8 cellular contexts compared by ENCODE assay signal in genomic region chr21:33587792-33588484, GRCh38. TPM values are rescaled to one million over a fixed set of nuclear protein-coding genes. Genes with fewer than 3 reads are reported as not detected.
DNase-seq lines count a peak whose midpoint lies in the region; ATAC-seq and TF ChIP-seq lines count a peak whose summit lies in the region.

No MANE protein-coding gene starts in this region.

- H3K9me3 Mint-ChIP-seq in activated naive CD4-positive, alpha-beta T cell treated with anti-CD3 and anti-CD28 coated beads for 36 hours, result no peaks in the 10 kb centered on the region
- no peaks in the 10 kb centered on the region for H3K9me3 Mint-ChIP-seq in activated CD4-positive, alpha-beta memory T cell treated with anti-CD3 and anti-CD28 coated beads for 36 hours
- H3K9me3 Mint-ChIP-seq in neural crest cell, result no peaks in the 10 kb centered on the region

- 2% methylated on average over 55 to 57 of the region's 57 CpGs for WGBS in GM23248 (ENCODE audit: low coverage in 1 of 2, low lambda C conversion rate in 2 of 2, missing lambda C conversion rate in 2 of 2), 2 experiments

- intact Hi-C loops in activated naive CD4-positive, alpha-beta T cell treated with anti-CD3 and anti-CD28 coated beads for 36 hours (cut with micrococcal nuclease), result loop anchor here (1.0 to 5.0 kb wide), 5 partner anchors 45 to 386 kb away; partner anchors contain the start of genes CRYZL1, SON and TMEM50B
- intact Hi-C loops in activated CD4-positive, alpha-beta memory T cell treated with anti-CD3 and anti-CD28 coated beads for 36 hours (cut with micrococcal nuclease), result loop anchor here (1.0 to 5.0 kb wide), 4 partner anchors 46 to 111 kb away; partner anchors contain the start of genes CRYZL1, DNAJC28, GART and TMEM50B

- H3K27me3 ChIP-seq in GM23248 (replicated peaks; ENCODE audit: insufficient read depth), result no peaks in the 10 kb centered on the region
- no peaks in the 10 kb centered on the region for H3K27me3 ChIP-seq in KMS-11 (ENCODE audit: insufficient read depth, low read depth)
- no peaks in the 10 kb centered on the region for H3K27me3 ChIP-seq in foreskin keratinocyte

- in situ Hi-C loops in GM23248 (cut with MboI), result no loop called here

- H3K36me3 ChIP-seq in GM23248 (ENCODE audit: low read depth), result peaks cover 19% of the 10 kb centered on the region
- H3K36me3 ChIP-seq in KMS-11 (ENCODE audit: insufficient read depth), result peaks cover 5% of the 10 kb centered on the region; the same call in 1 of the 2 replicates

- H3K4me3 ChIP-seq in GM23248, result peak overlapping the region; percentile 83
- H3K4me3 ChIP-seq in KMS-11 (IDR thresholded peaks at IDR 0.05; ENCODE audit: insufficient read depth, low read depth, low read length), result peak overlapping the region; percentile 54

- peak overlapping the region; percentile 91 for H3K9ac ChIP-seq in GM23248
- peak overlapping the region; percentile 82 for H3K9ac ChIP-seq in KMS-11

- peaks cover 15% of the 10 kb centered on the region for H3K4me1 Mint-ChIP-seq in activated naive CD4-positive, alpha-beta T cell treated with anti-CD3 and anti-CD28 coated beads for 36 hours (ENCODE audit: low read depth)
- H3K4me1 Mint-ChIP-seq in activated CD4-positive, alpha-beta memory T cell treated with anti-CD3 and anti-CD28 coated beads for 36 hours (ENCODE audit: low read depth), result peaks cover 21% of the 10 kb centered on the region
- peaks cover 26% of the 10 kb centered on the region for H3K4me1 Mint-ChIP-seq in neural crest cell

- DNase-seq in activated naive CD4-positive, alpha-beta T cell treated with anti-CD3 and anti-CD28 coated beads for 36 hours, result peak; percentile 32
- no peak for DNase-seq in activated naive CD4-positive, alpha-beta T cell (lab: John Stamatoyannopoulos, UW)
- peak; percentile 64 for DNase-seq in GM23248
- peak; percentile 45 for DNase-seq in activated CD4-positive, alpha-beta memory T cell treated with anti-CD3 and anti-CD28 coated beads for 36 hours
- no peak for DNase-seq in foreskin keratinocyte
- no peak for DNase-seq in neural crest cell (ENCODE audit: low read depth, low spot score)
- no peak for DNase-seq in mesenteric fat pad (ENCODE audit: low spot score)

- peak overlapping the region; percentile 89 for H3K4me3 Mint-ChIP-seq in activated naive CD4-positive, alpha-beta T cell treated with anti-CD3 and anti-CD28 coated beads for 36 hours
- peak overlapping the region; percentile 86 for H3K4me3 Mint-ChIP-seq in activated CD4-positive, alpha-beta memory T cell treated with anti-CD3 and anti-CD28 coated beads for 36 hours
- H3K4me3 Mint-ChIP-seq in neural crest cell, result peak overlapping the region; percentile 95

- H3K27ac Mint-ChIP-seq in activated naive CD4-positive, alpha-beta T cell treated with anti-CD3 and anti-CD28 coated beads for 36 hours, result peak overlapping the region; percentile 77
- peak overlapping the region; percentile 56 for H3K27ac Mint-ChIP-seq in activated CD4-positive, alpha-beta memory T cell treated with anti-CD3 and anti-CD28 coated beads for 36 hours
- H3K27ac Mint-ChIP-seq in neural crest cell (ENCODE audit: unreplicated experiment), result peak overlapping the region; percentile 96

- CTCF ChIA-PET in activated naive CD4-positive, alpha-beta T cell treated with anti-CD3 and anti-CD28 coated beads for 36 hours (lab: Charles Lee), result interaction anchor here (0.7 to 2.5 kb wide), 7 partner anchors 13 to 596 kb away, joined by 3 to 25 read pairs (median 3); no protein-coding TSS in a partner anchor
- CTCF ChIA-PET in activated CD4-positive, alpha-beta memory T cell treated with anti-CD3 and anti-CD28 coated beads for 36 hours (lab: Charles Lee), result interaction anchor here (0.8 to 4.4 kb wide), 8 partner anchors 10 to 143 kb away, joined by 3 to 51 read pairs (median 3); partner anchors contain the start of gene TMEM50B

- ATAC-seq in foreskin keratinocyte, result peak; percentile 45

- H3K27me3 Mint-ChIP-seq in activated naive CD4-positive, alpha-beta T cell treated with anti-CD3 and anti-CD28 coated beads for 36 hours (ENCODE audit: low read depth), result no peaks in the 10 kb centered on the region
- no peaks in the 10 kb centered on the region for H3K27me3 Mint-ChIP-seq in activated CD4-positive, alpha-beta memory T cell treated with anti-CD3 and anti-CD28 coated beads for 36 hours
- H3K27me3 Mint-ChIP-seq in neural crest cell (ENCODE audit: low read depth), result no peaks in the 10 kb centered on the region

- POLR2A ChIA-PET in activated CD4-positive, alpha-beta memory T cell treated with anti-CD3 and anti-CD28 coated beads for 36 hours (lab: Charles Lee), result interaction anchor here (1.0 to 2.6 kb wide), 9 partner anchors 7 to 108 kb away, joined by 3 to 16 read pairs (median 4); partner anchors contain the start of genes GART, SON and TMEM50B

- H4K20me1 ChIP-seq in GM23248 (ENCODE audit: insufficient read depth), result no peaks in the 10 kb centered on the region
- no peaks in the 10 kb centered on the region for H4K20me1 ChIP-seq in KMS-11 (ENCODE audit: insufficient read depth)

- H3K9me3 ChIP-seq in GM23248 (ENCODE audit: low read depth), result no peaks in the 10 kb centered on the region

- H3K79me2 ChIP-seq in GM23248 (ENCODE audit: insufficient read depth), result peaks cover 41% of the 10 kb centered on the region
- H3K79me2 ChIP-seq in KMS-11 (ENCODE audit: insufficient read depth, low read depth), result peaks cover 30% of the 10 kb centered on the region; the same call in 1 of the 2 replicates

- peak overlapping the region; percentile 91 for H3K27ac ChIP-seq in GM23248
- H3K27ac ChIP-seq in KMS-11, result peak overlapping the region; percentile 48
- peak overlapping the region; percentile 87 for H3K27ac ChIP-seq in foreskin keratinocyte

- TF ChIP-seq CTCF in KMS-11 (conservative IDR thresholded peaks at IDR 0.05; ENCODE audit: low read depth, low read length) (no peak), foreskin keratinocyte (conservative IDR thresholded peaks at IDR 0.05) (no peak), neural crest cell (conservative IDR thresholded peaks at IDR 0.05) (peak; percentile 32)

- peaks cover 17% of the 10 kb centered on the region for H3K36me3 Mint-ChIP-seq in activated naive CD4-positive, alpha-beta T cell treated with anti-CD3 and anti-CD28 coated beads for 36 hours (ENCODE audit: low read depth)
- peaks cover 13% of the 10 kb centered on the region for H3K36me3 Mint-ChIP-seq in activated CD4-positive, alpha-beta memory T cell treated with anti-CD3 and anti-CD28 coated beads for 36 hours
- H3K36me3 Mint-ChIP-seq in neural crest cell (ENCODE audit: low read depth), result peaks cover 5% of the 10 kb centered on the region

- peaks cover 14% of the 10 kb centered on the region for H3K4me1 ChIP-seq in GM23248 (ENCODE audit: insufficient read depth)
- H3K4me1 ChIP-seq in KMS-11 (ENCODE audit: low read depth, poor library complexity, severe bottlenecking), result peaks cover 16% of the 10 kb centered on the region
- peaks cover 4% of the 10 kb centered on the region for H3K4me1 ChIP-seq in foreskin keratinocyte

- H3K9me2 ChIP-seq in GM23248 (ENCODE audit: insufficient read depth), result no peaks in the 10 kb centered on the region

- H3F3A ChIP-seq in GM23248 (ENCODE audit: insufficient read depth), result peaks cover 27% of the 10 kb centered on the region

- peak overlapping the region; percentile 90 for H3K4me2 ChIP-seq in GM23248 (ENCODE audit: unreplicated experiment)
- H3K4me2 ChIP-seq in KMS-11, result peak overlapping the region; percentile 86

- H2AFZ ChIP-seq in GM23248 (peak overlapping the region; percentile 79), KMS-11 (ENCODE audit: low read depth) (peak overlapping the region; percentile 75)

RNA-seq across cellular contexts. Expression of gene DONSON, which starts 0.5 kb away (rescaled TPM):
- 10 to 100 TPM; 35.6 to 42.4 TPM for total RNA-seq in activated naive CD4-positive, alpha-beta T cell treated with anti-CD3 and anti-CD28 coated beads for 36 hours
- total RNA-seq in GM23248 (2014; rRNA removed; shearing (Covaris generic)), result 13.2 and 18.2 TPM in 2 replicates
- polyA plus RNA-seq in GM23248 (2016; fragmentation: Nextera tagmentation; extraction: Ambion mirVana), result 14.1 and 16.8 TPM in 2 replicates
- 10 to 100 TPM; 38.2 to 39.0 TPM for total RNA-seq in activated CD4-positive, alpha-beta memory T cell treated with anti-CD3 and anti-CD28 coated beads for 36 hours
- 30.0 and 31.2 TPM in 2 replicates for total RNA-seq in foreskin keratinocyte
- 19.5 and 23.3 TPM in 2 replicates for polyA plus RNA-seq in foreskin keratinocyte
- 30.9 and 32.3 TPM in 2 replicates for total RNA-seq in neural crest cell
- total RNA-seq in mesenteric fat pad, result 5.7 TPM

RNA-seq across cellular contexts. Expression of gene SON, which starts 45.1 kb away (rescaled TPM):
- total RNA-seq in activated naive CD4-positive, alpha-beta T cell treated with anti-CD3 and anti-CD28 coated beads for 36 hours, result 100 to 1,000 TPM; 269 to 273 TPM
- total RNA-seq in GM23248 (2014; rRNA removed; shearing (Covaris generic)), result 106 and 109 TPM in 2 replicates
- polyA plus RNA-seq in GM23248 (2016; fragmentation: Nextera tagmentation; extraction: Ambion mirVana), result 303 and 336 TPM in 2 replicates
- 100 to 1,000 TPM; 270 to 279 TPM for total RNA-seq in activated CD4-positive, alpha-beta memory T cell treated with anti-CD3 and anti-CD28 coated beads for 36 hours
- total RNA-seq in foreskin keratinocyte, result 145 and 158 TPM in 2 replicates
- 96.8 and 98.1 TPM in 2 replicates for polyA plus RNA-seq in foreskin keratinocyte
- total RNA-seq in neural crest cell, result 367 and 395 TPM in 2 replicates
- total RNA-seq in mesenteric fat pad, result 258 TPM

RNA-seq across cellular contexts. Expression of gene GART, which starts 46.0 kb away (rescaled TPM):
- total RNA-seq in activated naive CD4-positive, alpha-beta T cell treated with anti-CD3 and anti-CD28 coated beads for 36 hours, result 100 to 1,000 TPM; 234 to 237 TPM
- total RNA-seq in GM23248 (2014; rRNA removed; shearing (Covaris generic)), result 52.1 and 54.6 TPM in 2 replicates
- 58.2 and 61.8 TPM in 2 replicates for polyA plus RNA-seq in GM23248 (2016; fragmentation: Nextera tagmentation; extraction: Ambion mirVana)
- total RNA-seq in activated CD4-positive, alpha-beta memory T cell treated with anti-CD3 and anti-CD28 coated beads for 36 hours, result 100 to 1,000 TPM; 210 to 214 TPM
- 122 and 131 TPM in 2 replicates for total RNA-seq in foreskin keratinocyte
- polyA plus RNA-seq in foreskin keratinocyte, result 45.3 and 55.6 TPM in 2 replicates
- total RNA-seq in neural crest cell, result 133 and 139 TPM in 2 replicates
- 99.0 TPM for total RNA-seq in mesenteric fat pad

RNA-seq across cellular contexts. Expression of gene CRYZL1, which starts 53.6 kb away (rescaled TPM):
- 10 to 100 TPM; 30.3 to 32.7 TPM for total RNA-seq in activated naive CD4-positive, alpha-beta T cell treated with anti-CD3 and anti-CD28 coated beads for 36 hours
- total RNA-seq in GM23248 (2014; rRNA removed; shearing (Covaris generic)), result 13.6 and 18.3 TPM in 2 replicates
- polyA plus RNA-seq in GM23248 (2016; fragmentation: Nextera tagmentation; extraction: Ambion mirVana) (35.7 and 37.4 TPM in 2 replicates), foreskin keratinocyte (18.7 and 19.9 TPM in 2 replicates)
- 10 to 100 TPM; 32.8 to 34.9 TPM for total RNA-seq in activated CD4-positive, alpha-beta memory T cell treated with anti-CD3 and anti-CD28 coated beads for 36 hours
- total RNA-seq in foreskin keratinocyte (15.5 and 17.2 TPM in 2 replicates), neural crest cell (51.9 and 55.8 TPM in 2 replicates), mesenteric fat pad (35.9 TPM)

RNA-seq across cellular contexts. Expression of gene ITSN1, which starts 54.4 kb away (rescaled TPM):
- 1 to 10 TPM; 2.2 to 2.6 TPM for total RNA-seq in activated naive CD4-positive, alpha-beta T cell treated with anti-CD3 and anti-CD28 coated beads for 36 hours
- total RNA-seq in GM23248 (2014; rRNA removed; shearing (Covaris generic)), result 35.5 and 43.4 TPM in 2 replicates
- polyA plus RNA-seq in GM23248 (2016; fragmentation: Nextera tagmentation; extraction: Ambion mirVana) (48.2 and 57.1 TPM in 2 replicates), foreskin keratinocyte (13.3 and 13.6 TPM in 2 replicates)
- 1 to 10 TPM; 3.2 to 4.5 TPM for total RNA-seq in activated CD4-positive, alpha-beta memory T cell treated with anti-CD3 and anti-CD28 coated beads for 36 hours
- total RNA-seq in foreskin keratinocyte (37.7 and 38.0 TPM in 2 replicates), neural crest cell (62.7 and 66.5 TPM in 2 replicates), mesenteric fat pad (268 TPM)

Comparison
In these comparisons a context has a peak if more than half of its experiments do, and no peak if none do; other contexts are left out.
1. DNase-seq: peak in activated naive CD4-positive, alpha-beta T cell treated with anti-CD3 and anti-CD28 coated beads for 36 hours (single experiment), GM23248 (single experiment) and activated CD4-positive, alpha-beta memory T cell treated with anti-CD3 and anti-CD28 coated beads for 36 hours (single experiment); none in activated naive CD4-positive, alpha-beta T cell (0 of 4), foreskin keratinocyte (0 of 2), neural crest cell (single experiment) and mesenteric fat pad (single experiment).
2. Peak in every context shown above with its lines, with median percentiles within 50 percentile points of each other: H3K27ac Mint-ChIP-seq, H3K4me3 Mint-ChIP-seq and H3K27ac ChIP-seq.